In the genomic region with DNA sequence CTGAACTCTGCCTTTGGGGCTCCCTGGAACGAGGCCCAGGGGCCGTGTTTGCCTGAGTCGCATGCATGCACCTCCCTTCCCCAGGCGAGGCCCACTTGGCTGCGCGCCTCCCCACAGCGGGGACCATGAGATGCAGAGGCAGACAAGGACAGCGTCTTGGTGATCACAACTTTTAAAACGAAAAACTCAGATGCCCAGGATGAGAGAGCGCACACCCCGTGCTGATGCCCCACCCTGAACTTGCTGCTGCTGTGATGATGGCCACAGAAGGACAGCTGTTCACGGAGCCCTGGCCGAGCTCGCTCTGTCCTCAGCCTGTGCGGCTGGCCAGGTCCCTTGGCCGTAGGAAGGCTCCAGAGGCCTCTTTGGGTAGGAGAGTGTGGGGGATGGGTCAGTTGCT, we compare ENCODE assay signal across 19 cellular contexts. TPM values are rescaled to one million over a fixed set of nuclear protein-coding genes. Genes with fewer than 3 reads are reported as not detected.
"Had no signal": no experiment of that assay in that cellular context is flagged by ENCODE, and none has a peak within 500 bp of the region (broad histone marks: within the 10 kb centered on the region; RNA-seq: fewer than 3 reads in every experiment).

No MANE protein-coding gene starts in this region.

- H3K36me3 ChIP-seq: adrenal gland, lower lobe of right lung, thyroid gland, uterus had no signal

- H3K9me3 ChIP-seq: adrenal gland, thyroid gland had no signal

- H3K9me3 Mint-ChIP-seq: activated T-helper 17 cell treated with anti-CD3 and anti-CD28 coated beads, Interleukin-2, amount 50 U/mL, for 72 hours; central memory CD8-positive, alpha-beta T cell; effector memory CD8-positive, alpha-beta T cell had no signal

- H3K4me1 ChIP-seq: adrenal gland, uterus had no signal

- DNase-seq: activated CD4-positive, alpha-beta T cell treated with anti-CD3 and anti-CD28 coated beads for 4 hours; activated naive CD4-positive, alpha-beta T cell treated with anti-CD3 and anti-CD28 coated beads for 36 hours; activated T-cell treated with anti-CD3 and anti-CD28 coated beads for 4 hours; adrenal gland; effector memory CD8-positive, alpha-beta T cell; erythroblast; lower lobe of right lung; stimulated activated CD4-positive, alpha-beta T cell treated with anti-CD3 and anti-CD28 coated beads, Interleukin-4, amount 100 ng/mL, for 1 hour; stimulated activated naive CD8-positive, alpha-beta T cell treated with anti-CD3 and anti-CD28 coated beads, Interleukin-15, amount 100 ng/mL, for 72 hours; T-cell; T1000; thyroid gland; uterus had no signal

- H3K27ac Mint-ChIP-seq: activated naive CD4-positive, alpha-beta T cell treated with anti-CD3 and anti-CD28 coated beads for 36 hours; activated T-helper 17 cell treated with anti-CD3 and anti-CD28 coated beads, Interleukin-2, amount 50 U/mL, for 72 hours; nephron; stimulated activated naive CD8-positive, alpha-beta T cell treated with anti-CD3 and anti-CD28 coated beads, Interleukin-15, amount 100 ng/mL, for 72 hours had no signal

- H3K27me3 Mint-ChIP-seq: activated T-helper 17 cell treated with anti-CD3 and anti-CD28 coated beads, Interleukin-2, amount 50 U/mL, for 72 hours; central memory CD8-positive, alpha-beta T cell; effector memory CD8-positive, alpha-beta T cell; stimulated activated naive CD8-positive, alpha-beta T cell treated with anti-CD3 and anti-CD28 coated beads, Interleukin-15, amount 100 ng/mL, for 72 hours; T-cell had no signal

- H3K4me3 Mint-ChIP-seq: activated naive CD4-positive, alpha-beta T cell treated with anti-CD3 and anti-CD28 coated beads for 36 hours; activated T-helper 17 cell treated with anti-CD3 and anti-CD28 coated beads, Interleukin-2, amount 50 U/mL, for 72 hours; central memory CD8-positive, alpha-beta T cell; effector memory CD8-positive, alpha-beta T cell; nephron; stimulated activated naive CD8-positive, alpha-beta T cell treated with anti-CD3 and anti-CD28 coated beads, Interleukin-15, amount 100 ng/mL, for 72 hours had no signal

- H3K4me3 ChIP-seq: adrenal gland, lower lobe of right lung, thyroid gland, uterus had no signal

- H3K27ac ChIP-seq: adrenal gland, lower lobe of right lung, thyroid gland, uterus, VCaP had no signal

- H3K27me3 ChIP-seq: adrenal gland, thyroid gland, uterus had no signal

- ATAC-seq: activated T-helper 17 cell treated with anti-CD3 and anti-CD28 coated beads, Interleukin-2, amount 50 U/mL, for 72 hours; effector memory CD8-positive, alpha-beta T cell; lower lobe of right lung; stimulated activated naive CD8-positive, alpha-beta T cell treated with anti-CD3 and anti-CD28 coated beads, Interleukin-15, amount 100 ng/mL, for 72 hours; T-cell had no signal

RNA-seq across cellular contexts. Expression of gene S100B, which starts 19.2 kb away (rescaled TPM):
- total RNA-seq: activated T-helper 17 cell treated with anti-CD3 and anti-CD28 coated beads, Interleukin-2, amount 50 U/mL, for 72 hours; osteocyte; renal cortical epithelial cell had no signal
